ENCODE assay signal across 2 cellular contexts in genomic region chr13:48487968-48488367, GRCh38.
TF ChIP-seq lines count a peak whose summit lies in the region.

No MANE protein-coding gene starts in this region.

TF ChIP-seq in SK-N-SH treated with all-trans-retinoic acid at 6 μM for 48 hours, 23 proteins besides CTCF, POLR2A, EP300 and RAD21 (continued from another document):
- TF ChIP-seq CSRNP3 (CRISPR knock-in tag; IDR thresholded peaks at IDR 0.05): no peak

TF ChIP-seq in SK-N-SH, 30 proteins besides CTCF, POLR2A, EP300 and RAD21 (continued from another document):
- no peak for TF ChIP-seq NFIC (IDR thresholded peaks at IDR 0.05; ENCODE audit: borderline replicate concordance)
- no peak for TF ChIP-seq MAX (IDR thresholded peaks at IDR 0.05; ENCODE audit: low read depth)
- no peak for TF ChIP-seq REST (IDR thresholded peaks at IDR 0.05; ENCODE audit: low read depth, low read length)
- no peak for TF ChIP-seq TEAD4 (IDR thresholded peaks at IDR 0.05; ENCODE audit: borderline replicate concordance, insufficient read depth)
- no peak for TF ChIP-seq IRF3 (IDR thresholded peaks at IDR 0.05; ENCODE audit: low read depth, low read length)
- TF ChIP-seq NRF1 (IDR thresholded peaks at IDR 0.05; ENCODE audit: low read depth, low read length): no peak
- TF ChIP-seq GABPA (IDR thresholded peaks at IDR 0.05; ENCODE audit: low read depth): no peak
- no peak for TF ChIP-seq POLR2AphosphoS5 (IDR thresholded peaks at IDR 0.05; ENCODE audit: low read depth, low read length)
- TF ChIP-seq FOSL2 (IDR thresholded peaks at IDR 0.05; ENCODE audit: borderline replicate concordance, low read depth): no peak
- TF ChIP-seq SIN3A (IDR thresholded peaks at IDR 0.05; ENCODE audit: borderline replicate concordance, low read depth, low read length): no peak
- no peak for TF ChIP-seq USF1 (IDR thresholded peaks at IDR 0.05; ENCODE audit: borderline replicate concordance, low read depth)
- no peak for TF ChIP-seq MEF2A (IDR thresholded peaks at IDR 0.05; ENCODE audit: borderline replicate concordance, low read depth)
